ENCODE assay signal across 17 cellular contexts in genomic region chr7:1358376-1359050, GRCh38.
"Had no signal": no experiment of that assay in that cellular context is flagged by ENCODE, and none has a peak within 500 bp of the region (broad histone marks: within the 10 kb centered on the region; RNA-seq: fewer than 3 reads in every experiment).

No MANE protein-coding gene starts in this region.

- ATAC-seq: lower lobe of right lung had no signal

- H3K27me3 Mint-ChIP-seq: activated CD4-positive, alpha-beta memory T cell treated with anti-CD3 and anti-CD28 coated beads for 36 hours; activated CD8-positive, alpha-beta memory T cell treated with anti-CD3 and anti-CD28 coated beads, Interleukin-2, amount 10 ng/mL, durations not matched to agents 7 days and 5 days had no signal

- H3K27ac ChIP-seq: lower lobe of right lung, parathyroid adenoma, tibial nerve, WERI-Rb-1 had no signal

- H3K4me3 Mint-ChIP-seq: activated CD4-positive, alpha-beta memory T cell treated with anti-CD3 and anti-CD28 coated beads for 36 hours; activated CD4-positive, alpha-beta T cell treated with anti-CD3 and anti-CD28 coated beads for 36 hours; activated CD8-positive, alpha-beta memory T cell treated with anti-CD3 and anti-CD28 coated beads, Interleukin-2, amount 10 ng/mL, durations not matched to agents 7 days and 5 days; activated naive CD4-positive, alpha-beta T cell treated with anti-CD3 and anti-CD28 coated beads, Interleukin-2, amount 10 ng/mL, durations not matched to agents 7 days and 5 days; mesothelial cell of epicardium; T-helper 1 cell treated with Interleukin-12 subunit alpha and Interleukin-12 subunit beta and Interleukin-4 antibody, amounts not matched to agents 30 μg/mL and 1 μg/mL, for 36 hours had no signal

- H3K4me1 Mint-ChIP-seq: activated CD4-positive, alpha-beta T cell treated with anti-CD3 and anti-CD28 coated beads for 36 hours; activated CD8-positive, alpha-beta memory T cell treated with anti-CD3 and anti-CD28 coated beads, Interleukin-2, amount 10 ng/mL, durations not matched to agents 7 days and 5 days; activated naive CD4-positive, alpha-beta T cell treated with anti-CD3 and anti-CD28 coated beads, Interleukin-2, amount 10 ng/mL, durations not matched to agents 7 days and 5 days; mesothelial cell of epicardium had no signal

- H3K36me3 ChIP-seq: lower lobe of right lung, tibial nerve, WERI-Rb-1 had no signal

- H3K9me3 ChIP-seq: lower lobe of right lung had no signal

- H3K27ac Mint-ChIP-seq: activated CD4-positive, alpha-beta memory T cell treated with anti-CD3 and anti-CD28 coated beads for 36 hours; activated CD4-positive, alpha-beta T cell treated with anti-CD3 and anti-CD28 coated beads for 36 hours; activated CD8-positive, alpha-beta memory T cell treated with anti-CD3 and anti-CD28 coated beads, Interleukin-2, amount 10 ng/mL, durations not matched to agents 7 days and 5 days; activated naive CD4-positive, alpha-beta T cell treated with anti-CD3 and anti-CD28 coated beads, Interleukin-2, amount 10 ng/mL, durations not matched to agents 7 days and 5 days; activated T-helper 2 cell treated with anti-CD3 and anti-CD28 coated beads, Interferon-gamma antibody, Interleukin-2, Interleukin-4, amounts not matched to agents 10 μg/mL and 5 μg/mL and 100 μg/mL, durations not matched to agents 14 hours and 24 hours and 36 hours; mesothelial cell of epicardium; T-helper 1 cell treated with Interleukin-12 subunit alpha and Interleukin-12 subunit beta and Interleukin-4 antibody, amounts not matched to agents 30 μg/mL and 1 μg/mL, for 36 hours had no signal

- DNase-seq: activated CD8-positive, alpha-beta memory T cell treated with anti-CD3 and anti-CD28 coated beads, Interleukin-2, amount 10 ng/mL, durations not matched to agents 7 days and 5 days; activated T-cell treated with anti-CD3 and anti-CD28 coated beads, Interleukin-2, amount 50 U/mL, for 1 hour; hypothalamus; kidney glomerular epithelial cell; retina; stimulated activated CD4-positive, alpha-beta T cell treated with anti-CD3 and anti-CD28 coated beads, Interleukin-4, amount 100 ng/mL, for 1 hour; stimulated activated naive CD4-positive, alpha-beta T cell; WERI-Rb-1 had no signal

- H3K36me3 Mint-ChIP-seq: activated CD4-positive, alpha-beta memory T cell treated with anti-CD3 and anti-CD28 coated beads for 36 hours; activated CD8-positive, alpha-beta memory T cell treated with anti-CD3 and anti-CD28 coated beads, Interleukin-2, amount 10 ng/mL, durations not matched to agents 7 days and 5 days; activated naive CD4-positive, alpha-beta T cell treated with anti-CD3 and anti-CD28 coated beads, Interleukin-2, amount 10 ng/mL, durations not matched to agents 7 days and 5 days; mesothelial cell of epicardium had no signal

- H3K4me3 ChIP-seq: lower lobe of right lung, tibial nerve had no signal

- H3K9me3 Mint-ChIP-seq: activated CD4-positive, alpha-beta memory T cell treated with anti-CD3 and anti-CD28 coated beads for 36 hours; activated T-helper 2 cell treated with anti-CD3 and anti-CD28 coated beads, Interferon-gamma antibody, Interleukin-2, Interleukin-4, amounts not matched to agents 10 μg/mL and 5 μg/mL and 100 μg/mL, durations not matched to agents 14 hours and 24 hours and 36 hours; mesothelial cell of epicardium; T-helper 1 cell treated with Interleukin-12 subunit alpha and Interleukin-12 subunit beta and Interleukin-4 antibody, amounts not matched to agents 30 μg/mL and 1 μg/mL, for 36 hours had no signal

- H3K4me1 ChIP-seq: lower lobe of right lung, parathyroid adenoma, tibial nerve had no signal
